ENCODE assay signal across 8 cellular contexts in genomic region chr18:67516432-67517223, GRCh38. TPM values are rescaled to one million over a fixed set of nuclear protein-coding genes. Genes with fewer than 3 reads are reported as not detected.
DNase-seq lines count a peak whose midpoint lies in the region; ATAC-seq and TF ChIP-seq lines count a peak whose summit lies in the region.

DSEL (minus strand) TSS chr18:67516720; CDS start chr18:67514608, 2,112 bp downstream.

- H3K9me3 ChIP-seq in heart left ventricle: no peaks in the 10 kb centered on the region
- H3K9me3 ChIP-seq in trophoblast cell (ENCODE audit: insufficient read depth, low read depth, low read length): no peaks in the 10 kb centered on the region
- H3K9me3 ChIP-seq in thyroid gland: no peaks in the 10 kb centered on the region

- peak within 1 kb of the TSS; percentile 11 for H3K4me3 ChIP-seq in NB4 (ENCODE audit: low read depth, low read length)
- peak within 1 kb of the TSS; percentile 65 to 96 (median 84) for H3K4me3 ChIP-seq in heart left ventricle
- peak within 1 kb of the TSS; percentile 92 for H3K4me3 ChIP-seq in trophoblast cell (ENCODE audit: low read depth, low read length)
- H3K4me3 ChIP-seq in thyroid gland (replicated peaks in 1 of 3): peak within 1 kb of the TSS; percentile 71 to 81 (median 77)

- H4K12ac ChIP-seq in trophoblast cell (ENCODE audit: low read depth, low read length): peak within 1 kb of the TSS; percentile 74

- H3K4me3 Mint-ChIP-seq in T-cell: peak within 1 kb of the TSS; percentile 87 to 94 (median 92)

- H3K36me3 ChIP-seq in heart left ventricle: peaks cover 0 to 9% (median 0%) of the 10 kb centered on the region in 9 donors
- H3K36me3 ChIP-seq in trophoblast cell (ENCODE audit: control insufficient read depth in 1 of 2, insufficient read depth in 2 of 2, low read length in 2 of 2): peaks cover 0 to 7% of the 10 kb centered on the region in 2 experiments
- H3K36me3 ChIP-seq in thyroid gland: no peaks in the 10 kb centered on the region

- DNase-seq in GM04503 (ENCODE audit: low read depth) (peak; percentile 70), NB4 (ENCODE audit: low read depth) (peak; percentile 84), T-cell (peak; percentile 88 to 99 (median 96)), amniotic epithelial cell (ENCODE audit: low read depth) (peak; percentile 87), heart left ventricle (peak; percentile 97 to 99 (median 98)), trophoblast cell (peak; percentile 92 to 93), thyroid gland (peak; percentile 96 to 98)

- no peak within 1 kb of the TSS for H3K4ac ChIP-seq in trophoblast cell (ENCODE audit: low read depth, low read length)

- H3K79me2 ChIP-seq in trophoblast cell (ENCODE audit: control insufficient read depth, insufficient read depth, low read length, poor library complexity): peaks cover 4% of the 10 kb centered on the region

- H3K9ac ChIP-seq in trophoblast cell (ENCODE audit: low read length): peak within 1 kb of the TSS; percentile 89

- peak within 1 kb of the TSS; percentile 96 for H3K4me2 ChIP-seq in trophoblast cell (ENCODE audit: low read length)

- peak within 1 kb of the TSS; percentile 49 for H3K18ac ChIP-seq in trophoblast cell (ENCODE audit: low read length)

- CTCF ChIA-PET in T-cell (lab: Charles Lee): interaction anchor here (0.7 to 0.9 kb wide), 3 partner anchors 14 to 315 kb away, joined by 3 to 6 read pairs (median 3); no protein-coding TSS in a partner anchor

- H3K9me3 Mint-ChIP-seq in T-cell: no peaks in the 10 kb centered on the region

- H3K27ac Mint-ChIP-seq in T-cell: peak within 1 kb of the TSS; percentile 63 to 87

- POLR2A ChIA-PET in T-cell (lab: Charles Lee): interaction anchor here (0.6 to 0.8 kb wide), 4 partner anchors 90 to 1136 kb away, joined by 3 to 14 read pairs (median 12); no protein-coding TSS in a partner anchor

- H3K79me1 ChIP-seq in trophoblast cell (ENCODE audit: low read length): peaks cover 7% of the 10 kb centered on the region

- H2BK120ac ChIP-seq in trophoblast cell (ENCODE audit: insufficient read depth, low read length, poor library complexity): peak within 1 kb of the TSS; percentile 31

- intact Hi-C loops in heart left ventricle (cut with DNase I) (loop anchor here in 4 of 10 donors (5.0 to 10.0 kb wide), 4 partner anchors 1108 to 1201 kb away; partner anchors contain the start of gene TMX3 (in 1 of the 4)), thyroid gland (cut with DNase I) (no loop called here)

- no peaks in the 10 kb centered on the region for H3K27me3 ChIP-seq in heart left ventricle
- no peaks in the 10 kb centered on the region for H3K27me3 ChIP-seq in trophoblast cell (ENCODE audit: insufficient read depth, low read length)
- H3K27me3 ChIP-seq in thyroid gland: no peaks in the 10 kb centered on the region

- H3K27ac ChIP-seq in heart left ventricle (peak within 1 kb of the TSS; percentile 64 to 92 (median 80)), trophoblast cell (ENCODE audit: low read depth, low read length) (peak within 1 kb of the TSS; percentile 87), thyroid gland (peak within 1 kb of the TSS; percentile 64 to 85 (median 84))

- H3K23ac ChIP-seq in trophoblast cell (ENCODE audit: low read length): no peak within 1 kb of the TSS

- TF ChIP-seq CTCF in NB4 (IDR thresholded peaks at IDR 0.05; ENCODE audit: low read depth, low read length) (no peak), heart left ventricle (IDR thresholded peaks at IDR 0.05) (no peak), thyroid gland (IDR thresholded peaks at IDR 0.05) (no peak)

- peaks cover 0 to 5% of the 10 kb centered on the region in 2 donors for H3K27me3 Mint-ChIP-seq in T-cell

- peaks cover 27 to 33% (median 29%) of the 10 kb centered on the region in 3 donors for H3K4me1 Mint-ChIP-seq in T-cell

- whole genome bisulfite sequencing in heart left ventricle, 4 donors: 0 to 1% (median 1%) methylated on average over 45 to 92 of the region's 92 CpGs
- no CpG with 5 or more reads among the region's 92 CpGs for WGBS in trophoblast cell (ENCODE audit: extremely low coverage, insufficient coverage, insufficient read length)
- 0% methylated on average over 17 to 22 of the region's 92 CpGs for WGBS in thyroid gland, 2 donors

- H4K8ac ChIP-seq in trophoblast cell (ENCODE audit: low read depth, low read length): peak within 1 kb of the TSS; percentile 80

- TF ChIP-seq POLR2A in NB4 (IDR thresholded peaks at IDR 0.05; ENCODE audit: extremely low read depth, insufficient read length) (no peak), heart left ventricle (IDR thresholded peaks at IDR 0.05) (peak; percentile 9 to 38), thyroid gland (IDR thresholded peaks at IDR 0.05) (peak in 1 of 2 donors; percentile 79)

- H2AK5ac ChIP-seq in trophoblast cell (ENCODE audit: low read length): no peak within 1 kb of the TSS

- ATAC-seq in HG02571 (IDR thresholded peaks at IDR 0.05; ENCODE audit: unreplicated experiment): peak; percentile 93
- ATAC-seq in T-cell (replicated peaks in 1 of 4): peak; percentile 95 to 99 (median 96)
- ATAC-seq in heart left ventricle: peak; percentile 98 to 99 (median 98)

- peak within 1 kb of the TSS; percentile 92 for H2AFZ ChIP-seq in trophoblast cell (ENCODE audit: insufficient read depth, low read length, poor library complexity)

- peak within 1 kb of the TSS; percentile 72 for H2BK5ac ChIP-seq in trophoblast cell (ENCODE audit: low read depth, low read length, poor library complexity)

- peak within 1 kb of the TSS; percentile 65 for H4K91ac ChIP-seq in trophoblast cell (ENCODE audit: low read depth, low read length)

- peak within 1 kb of the TSS; percentile 75 for H3K14ac ChIP-seq in trophoblast cell (ENCODE audit: low read length)

- H3K36me3 Mint-ChIP-seq in T-cell: no peaks in the 10 kb centered on the region

- no peak within 1 kb of the TSS for H2BK12ac ChIP-seq in trophoblast cell (ENCODE audit: low read length)

- H3K4me1 ChIP-seq in heart left ventricle: peaks cover 0 to 21% (median 11%) of the 10 kb centered on the region in 12 donors
- no peaks in the 10 kb centered on the region for H3K4me1 ChIP-seq in trophoblast cell (ENCODE audit: control insufficient read depth in 1 of 2, insufficient read depth in 2 of 2, low read length in 2 of 2)
- H3K4me1 ChIP-seq in thyroid gland: peaks cover 4 to 6% of the 10 kb centered on the region in 2 donors

RNA-seq across cellular contexts. Expression of gene DSEL, which starts in this region (rescaled TPM):
- total RNA-seq in T-cell (1 to 10 TPM in 3 of 5 donors, under 1 TPM in 2; 0.72 to 2.4 (median 1.5) TPM), heart left ventricle (1 to 10 TPM; 1.7 to 4.0 (median 2.4) TPM), thyroid gland (1 to 10 TPM; 5.7 to 8.2 (median 7.5) TPM)
- 1 to 10 TPM in 1 of 2 donors, under 1 TPM in 1; 0.61 to 1.7 TPM for polyA plus RNA-seq in heart left ventricle
- 3.9 and 4.0 TPM in 2 replicates for polyA plus RNA-seq in trophoblast cell (2013)

Comparison
In these comparisons a context has a peak if more than half of its experiments do, and no peak if none do; other contexts are left out.
1. Peak in every context shown above with its lines: DNase-seq, ATAC-seq, H3K4me3 ChIP-seq and H3K27ac ChIP-seq.
2. H3K4me3 ChIP-seq: peak in every context shown above with its lines; median percentile 92 in trophoblast cell; 84 in heart left ventricle; 77 in thyroid gland; 11 in NB4.